In the genomic region with DNA sequence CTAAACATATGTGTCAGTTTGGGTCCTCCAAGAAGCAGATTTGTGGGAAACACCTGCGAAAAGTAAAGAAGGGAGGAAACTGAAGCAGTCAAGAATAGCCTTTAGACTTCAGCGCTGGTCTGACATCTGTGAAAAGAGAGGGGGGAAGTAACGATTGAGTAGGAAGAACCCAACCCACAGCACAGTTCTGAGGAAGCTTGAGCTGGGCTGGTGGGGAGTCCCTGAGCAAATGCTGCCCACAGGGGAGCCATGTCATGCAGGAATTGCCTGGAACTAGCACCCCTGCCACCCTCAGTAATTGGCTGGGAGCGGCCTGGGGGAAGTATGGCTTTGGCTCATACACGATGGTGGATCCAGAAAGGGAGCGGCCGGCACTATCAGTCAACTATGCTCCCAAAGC, we compare ENCODE assay signal across 20 cellular contexts. TPM values are rescaled to one million over a fixed set of nuclear protein-coding genes. Genes with fewer than 3 reads are reported as not detected.
DNase-seq lines count a peak whose midpoint lies in the region; ATAC-seq and TF ChIP-seq lines count a peak whose summit lies in the region.
"Had no signal": no experiment of that assay in that cellular context is flagged by ENCODE, and none has a peak within 500 bp of the region (broad histone marks: within the 10 kb centered on the region; RNA-seq: fewer than 3 reads in every experiment).

No MANE protein-coding gene starts in this region.

- H3K79me1 ChIP-seq in mesendoderm (ENCODE audit: low read length) = no peaks in the 10 kb centered on the region

- no peak overlapping the region for H3K23ac ChIP-seq in mesendoderm (ENCODE audit: low read length)

- peaks cover 9 to 15% of the 10 kb centered on the region in 2 donors for H3K4me1 Mint-ChIP-seq in stimulated activated naive B cell treated with anti-CD40 and anti-IgM and Interleukin-4, amounts not matched to agents 10 μg/mL and 1 μg/mL and 100 μg/mL, for 72 hours
- H3K4me1 Mint-ChIP-seq: CD14-positive monocyte, IgD-negative memory B cell had no signal

- H3K9ac ChIP-seq in mesendoderm (ENCODE audit: low read length) = no peak overlapping the region
- H3K9ac ChIP-seq: GM23248 had no signal

- no peak overlapping the region for H2BK120ac ChIP-seq in mesendoderm (ENCODE audit: low read depth, low read length)

- H3K56ac ChIP-seq in mesendoderm (ENCODE audit: low read length) = no peak overlapping the region

- H4K8ac ChIP-seq in mesendoderm (ENCODE audit: low read depth, low read length) = no peak overlapping the region

- no peaks in the 10 kb centered on the region for H4K20me1 ChIP-seq in osteoblast (ENCODE audit: insufficient read depth, low read length)

- peak; percentile 87 for DNase-seq in CD1c-positive myeloid dendritic cell (ENCODE audit: extremely low spot score)
- no peak for DNase-seq in mesendoderm
- peak; percentile 22 for DNase-seq in stimulated activated naive B cell treated with anti-CD40 and anti-IgM and Interleukin-4, amounts not matched to agents 10 μg/mL and 1 μg/mL and 100 μg/mL, for 72 hours
- DNase-seq in osteoblast (ENCODE audit: insufficient read length, low spot score, missing footprints) = no peak
- no peak for DNase-seq in caudate nucleus (lab: John Stamatoyannopoulos, UW)
- no peak for DNase-seq in OCI-M1 (lab: John Stamatoyannopoulos, UW)
- DNase-seq: BE2C; Calu3; CD8-positive, alpha-beta T cell; DMS79 treated with DMSO at 0.1 percent for 48 hours; GF-D8; GM23248; HCEC 1CT; HFFc6; KBM-7 had no signal

- WGBS in mesendoderm (ENCODE audit: extremely low coverage, insufficient coverage, low lambda C conversion rate) = no CpG with 5 or more reads among the region's 7 CpGs

- no peak overlapping the region for H3K4me3 ChIP-seq in mesendoderm (ENCODE audit: low read length)
- no peak overlapping the region for H3K4me3 ChIP-seq in osteoblast (ENCODE audit: insufficient read depth, low read length)
- H3K4me3 ChIP-seq: GM23248 had no signal

- H3K18ac ChIP-seq in mesendoderm (ENCODE audit: low read length) = peak overlapping the region; percentile 3

- H3K4me1 ChIP-seq in mesendoderm (ENCODE audit: control insufficient read depth, low read depth, low read length) = no peaks in the 10 kb centered on the region
- no peaks in the 10 kb centered on the region for H3K4me1 ChIP-seq in osteoblast (ENCODE audit: insufficient read depth, low read length)
- H3K4me1 ChIP-seq: BE2C had no signal

- H2AK5ac ChIP-seq in mesendoderm (ENCODE audit: low read length) = no peak overlapping the region

- H3K36me3 ChIP-seq in mesendoderm (ENCODE audit: control insufficient read depth, insufficient read depth, low read length) = no peaks in the 10 kb centered on the region
- H3K36me3 ChIP-seq in osteoblast (ENCODE audit: insufficient read depth, low read length) = no peaks in the 10 kb centered on the region
- H3K36me3 ChIP-seq: BE2C had no signal

- H3K27me3 Mint-ChIP-seq in stimulated activated naive B cell treated with anti-CD40 and anti-IgM and Interleukin-4, amounts not matched to agents 10 μg/mL and 1 μg/mL and 100 μg/mL, for 72 hours = peaks cover 0 to 11% of the 10 kb centered on the region in 2 donors

- H3K9me3 ChIP-seq in osteoblast (ENCODE audit: low read depth, low read length) = no peaks in the 10 kb centered on the region
- H3K9me3 ChIP-seq: BE2C had no signal

- H3K36me3 Mint-ChIP-seq in stimulated activated naive B cell treated with anti-CD40 and anti-IgM and Interleukin-4, amounts not matched to agents 10 μg/mL and 1 μg/mL and 100 μg/mL, for 72 hours = no peaks in the 10 kb centered on the region
- H3K36me3 Mint-ChIP-seq: CD14-positive monocyte; CD8-positive, alpha-beta T cell; IgD-negative memory B cell had no signal

- H3K4me2 ChIP-seq in mesendoderm (ENCODE audit: low read length) (no peak overlapping the region), osteoblast (ENCODE audit: insufficient read depth, low read length) (no peak overlapping the region)

- no peak for TF ChIP-seq CTCF in osteoblast (IDR thresholded peaks at IDR 0.05; ENCODE audit: extremely low read depth, low read depth, low read length)

- no peaks in the 10 kb centered on the region for H3K27me3 ChIP-seq in mesendoderm (ENCODE audit: insufficient read depth, low read length, poor library complexity)
- H3K27me3 ChIP-seq in osteoblast (ENCODE audit: insufficient read depth, low read length) = no peaks in the 10 kb centered on the region
- H3K27me3 ChIP-seq: BE2C had no signal

- H3K9me3 Mint-ChIP-seq in stimulated activated naive B cell treated with anti-CD40 and anti-IgM and Interleukin-4, amounts not matched to agents 10 μg/mL and 1 μg/mL and 100 μg/mL, for 72 hours = peaks cover 0 to 7% of the 10 kb centered on the region in 2 donors
- H3K9me3 Mint-ChIP-seq: CD8-positive, alpha-beta T cell; HFFc6 had no signal

- H3K4me3 Mint-ChIP-seq in stimulated activated naive B cell treated with anti-CD40 and anti-IgM and Interleukin-4, amounts not matched to agents 10 μg/mL and 1 μg/mL and 100 μg/mL, for 72 hours = no peak overlapping the region
- H3K4me3 Mint-ChIP-seq: CD14-positive monocyte; CD8-positive, alpha-beta T cell; HFFc6; IgD-negative memory B cell had no signal

- H3K27ac ChIP-seq in mesendoderm (ENCODE audit: low read depth, low read length) (no peak overlapping the region), osteoblast (ENCODE audit: low read depth, low read length) (no peak overlapping the region), caudate nucleus (ENCODE audit: low read depth, low read length) (no peak overlapping the region)
- H3K27ac ChIP-seq: GM23248 had no signal

- no peak overlapping the region for H2BK5ac ChIP-seq in mesendoderm (ENCODE audit: low read length)

- no peak overlapping the region for H2AFZ ChIP-seq in osteoblast (ENCODE audit: low read length)
- H2AFZ ChIP-seq: GM23248 had no signal

- no peak overlapping the region for H2BK15ac ChIP-seq in mesendoderm (replicated peaks; ENCODE audit: low read depth)

- peak; percentile 54 for ATAC-seq in HG02885 (IDR thresholded peaks at IDR 0.05; ENCODE audit: poor library complexity, unreplicated experiment)
- peak; percentile 93 to 98 for ATAC-seq in stimulated activated naive B cell treated with anti-CD40 and anti-IgM and Interleukin-4, amounts not matched to agents 10 μg/mL and 1 μg/mL and 100 μg/mL, for 72 hours (replicated peaks)
- ATAC-seq: CD8-positive, alpha-beta T cell; HepG2 had no signal

- no peak overlapping the region for H3K4ac ChIP-seq in mesendoderm (ENCODE audit: low read depth, low read length)

- H4K5ac ChIP-seq in mesendoderm (ENCODE audit: low read length) = no peak overlapping the region

- no peaks in the 10 kb centered on the region for H3K79me2 ChIP-seq in mesendoderm (ENCODE audit: control insufficient read depth, insufficient read depth, low read length)
- no peaks in the 10 kb centered on the region for H3K79me2 ChIP-seq in osteoblast (ENCODE audit: insufficient read depth, low read length)

- peak overlapping the region; percentile 4 for H3K27ac Mint-ChIP-seq in stimulated activated naive B cell treated with anti-CD40 and anti-IgM and Interleukin-4, amounts not matched to agents 10 μg/mL and 1 μg/mL and 100 μg/mL, for 72 hours
- H3K27ac Mint-ChIP-seq: CD14-positive monocyte; CD8-positive, alpha-beta T cell; HFFc6; IgD-negative memory B cell had no signal

RNA-seq across cellular contexts. Expression of a gene that starts 20.6 kb away (rescaled TPM):
- not detected for polyA plus RNA-seq in mesendoderm (2013, experiment 1 of 2)
- polyA plus RNA-seq in mesendoderm (2013, experiment 2 of 2) = not detected
- not detected in 2 replicates for total RNA-seq in osteoblast
- total RNA-seq: A172; Calu3; CD8-positive, alpha-beta T cell; GM23248; HepG2; HFFc6 had no signal
- polyA plus RNA-seq: CD14-positive monocyte, GM23248, HepG2, IgD-negative memory B cell had no signal

Comparison
In these comparisons a context has a peak if more than half of its experiments do, and no peak if none do; other contexts are left out.
1. DNase-seq: peak in CD1c-positive myeloid dendritic cell (single experiment) and stimulated activated naive B cell treated with anti-CD40 and anti-IgM and Interleukin-4, amounts not matched to agents 10 μg/mL and 1 μg/mL and 100 μg/mL, for 72 hours (single experiment); none in mesendoderm (single experiment), osteoblast (single experiment), caudate nucleus (0 of 61) and OCI-M1 (single experiment).